8 cellular contexts compared by ENCODE assay signal in genomic region chr7:99558306-99559275, GRCh38.
DNase-seq lines count a peak whose midpoint lies in the region; ATAC-seq and TF ChIP-seq lines count a peak whose summit lies in the region.

TSS of gene ZNF655 (plus strand) at chr7:99558642. CDS start at chr7:99560560, 1,918 bp downstream.

- peak; percentile 86 for ATAC-seq in GM19023 (IDR thresholded peaks at IDR 0.05; ENCODE audit: unreplicated experiment)
- peak; percentile 78 for ATAC-seq in HG03196 (IDR thresholded peaks at IDR 0.05; ENCODE audit: unreplicated experiment)

- DNase-seq in AG08396 (ENCODE audit: low spot score) (peak; percentile 91), NCI-H446 treated with DMSO at 0.1 percent for 48 hours (lab: John Stamatoyannopoulos, UW) (peak; percentile 70), choroid plexus epithelial cell (ENCODE audit: low read depth) (peak; percentile 90), kidney glomerular epithelial cell (lab: John Stamatoyannopoulos, UW) (peak; percentile 79)
- DNase-seq in activated CD4-positive, alpha-beta T cell treated with anti-CD3 and anti-CD28 coated beads for 4 hours, result peak; percentile 82 to 86
- peak; percentile 66 to 72 for DNase-seq in stimulated activated CD4-positive, alpha-beta T cell treated with anti-CD3 and anti-CD28 coated beads, Interleukin-1b, Interleukin-23, amount 100 ng/mL, for 1 hour (ENCODE audit: low read depth in 2 of 2)

- peak within 1 kb of the TSS; percentile 93 for H3K4me3 ChIP-seq in choroid plexus epithelial cell (ENCODE audit: low read depth, low read length)

- TF ChIP-seq CTCF in choroid plexus epithelial cell (conservative IDR thresholded peaks at IDR 0.05; ENCODE audit: low read depth, low read length), result no peak

Comparison
In these comparisons a context has a peak if more than half of its experiments do, and no peak if none do; other contexts are left out.
1. Peak in every context shown above with its lines: DNase-seq, ATAC-seq and H3K4me3 ChIP-seq.